7 cellular contexts compared by ENCODE assay signal in genomic region chr12:7060353-7060954, GRCh38. TPM values are rescaled to one million over a fixed set of nuclear protein-coding genes. Genes with fewer than 3 reads are reported as not detected.
A peak's percentile ranks its signal among the peaks of the same experiment; 100 is the strongest.
DNase-seq lines count a peak whose midpoint lies in the region; ATAC-seq and TF ChIP-seq lines count a peak whose summit lies in the region.

TSS of gene C1S (plus strand) at chr12:7060718. CDS start at chr12:7061913, 1,195 bp downstream.

- intact Hi-C loops in left lung (cut with DNase I), result no loop called here

- DNase-seq in LHCN-M2 (ENCODE audit: low read depth) (peak; percentile 96), choroid plexus epithelial cell (ENCODE audit: low read depth) (peak; percentile 98), left lung (peak in 1 of 2 donors; percentile 74), suprapubic skin (ENCODE audit: low spot score in 2 of 2) (peak; percentile 81 to 82), T-helper 9 cell (no peak), NCI-H524 (lab: John Stamatoyannopoulos, UW) (no peak)

- H3K27me3 ChIP-seq in left lung (no peaks in the 10 kb centered on the region), suprapubic skin (no peaks in the 10 kb centered on the region)

- ATAC-seq in left lung (peak; percentile 98), GM18511 (IDR thresholded peaks at IDR 0.05; ENCODE audit: unreplicated experiment) (no peak)

- H3K4me3 ChIP-seq in choroid plexus epithelial cell (ENCODE audit: low read depth, low read length), result peak within 1 kb of the TSS; percentile 57
- peak within 1 kb of the TSS; percentile 29 to 33 for H3K4me3 ChIP-seq in left lung
- peak within 1 kb of the TSS; percentile 42 for H3K4me3 ChIP-seq in suprapubic skin

- H3K27ac ChIP-seq in left lung, result peak within 1 kb of the TSS; percentile 66 to 81
- peak within 1 kb of the TSS; percentile 82 for H3K27ac ChIP-seq in suprapubic skin

- TF ChIP-seq POLR2A in suprapubic skin (IDR thresholded peaks at IDR 0.05), result peak in 1 of 2 donors; percentile 39

- WGBS in suprapubic skin, result 21% methylated on average over 8 of the region's 10 CpGs

- H3K4me1 ChIP-seq in left lung, result peaks cover 0 to 22% of the 10 kb centered on the region in 2 donors
- H3K4me1 ChIP-seq in suprapubic skin, result peaks cover 16% of the 10 kb centered on the region

- TF ChIP-seq EP300 in suprapubic skin (IDR thresholded peaks at IDR 0.05), result no peak

- no peaks in the 10 kb centered on the region for H3K36me3 ChIP-seq in left lung
- no peaks in the 10 kb centered on the region for H3K36me3 ChIP-seq in suprapubic skin

- TF ChIP-seq CTCF in choroid plexus epithelial cell (conservative IDR thresholded peaks at IDR 0.05; ENCODE audit: low read depth, low read length) (peak; percentile 96), left lung (IDR thresholded peaks at IDR 0.05) (peak; percentile 51 to 62), suprapubic skin (IDR thresholded peaks at IDR 0.05) (peak; percentile 63 to 86)

- no peaks in the 10 kb centered on the region for H3K9me3 ChIP-seq in left lung
- no peaks in the 10 kb centered on the region for H3K9me3 ChIP-seq in suprapubic skin

RNA-seq across cellular contexts. Expression of gene C1S, which starts in this region (rescaled TPM):
- 14.8 and 26.9 TPM in 2 replicates for total RNA-seq in LHCN-M2 (2014; rRNA removed)
- polyA plus RNA-seq in LHCN-M2 (2012), result 12.7 TPM
- 100 to 1,000 TPM; 302 to 326 TPM for total RNA-seq in left lung
- total RNA-seq in suprapubic skin, result 10 to 100 TPM; 62.6 to 99.6 (median 65.6) TPM

Comparison
In these comparisons a context has a peak if more than half of its experiments do, and no peak if none do; other contexts are left out.
1. DNase-seq: peak in LHCN-M2 (single experiment), choroid plexus epithelial cell (single experiment) and suprapubic skin (2 of 2); none in T-helper 9 cell (single experiment) and NCI-H524 (0 of 2).
2. Peak in every context shown above with its lines, with median percentiles within 50 percentile points of each other: H3K4me3 ChIP-seq and CTCF ChIP-seq.